8 cellular contexts compared by ENCODE assay signal in the genomic region with DNA sequence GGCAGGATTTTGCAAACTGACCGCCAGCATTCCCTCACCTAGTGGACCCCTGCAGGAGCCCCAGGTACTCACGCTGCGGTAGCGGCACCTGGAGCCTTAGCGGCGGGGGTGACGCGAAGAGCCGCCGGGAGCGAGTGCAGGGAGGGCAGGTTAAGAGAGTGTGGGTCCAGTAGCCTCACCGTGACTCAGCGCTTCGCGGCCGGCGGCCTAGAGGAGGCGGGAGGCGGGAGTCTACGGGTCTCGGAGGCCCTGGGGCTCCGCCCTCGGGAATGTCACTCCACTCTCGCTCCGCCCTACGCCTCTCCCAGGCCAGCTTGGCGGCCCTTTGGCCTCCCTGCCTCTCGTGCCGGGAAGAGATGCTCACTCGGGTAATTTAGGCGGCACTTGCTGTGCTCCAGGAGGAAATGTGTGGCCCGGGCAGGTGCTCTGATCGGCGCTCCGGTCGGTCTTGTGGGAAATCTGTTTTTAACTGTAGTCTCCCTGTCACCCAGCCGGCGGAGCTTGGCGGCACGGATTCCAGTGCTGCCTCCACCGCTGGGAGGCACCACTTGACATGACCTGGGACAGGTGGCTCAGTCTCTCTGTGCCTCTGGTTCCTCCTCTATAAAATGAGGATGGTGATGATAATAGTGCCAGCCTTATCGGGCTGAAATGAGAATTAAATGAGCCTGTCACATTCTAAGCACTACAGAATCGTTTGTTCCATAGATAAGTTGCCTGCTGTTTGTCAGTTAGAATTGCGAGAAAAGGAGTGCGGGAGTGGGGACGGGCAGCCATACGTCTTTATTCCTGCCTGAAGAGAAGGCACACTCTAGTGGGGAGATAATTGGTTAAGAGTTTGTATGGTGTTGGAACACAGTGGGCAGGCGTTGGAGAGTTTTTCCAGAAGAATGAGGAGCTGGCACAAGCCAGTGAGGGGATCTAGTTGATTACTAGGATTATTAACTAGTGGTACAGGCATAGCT. TPM values are rescaled to one million over a fixed set of nuclear protein-coding genes. Genes with fewer than 3 reads are reported as not detected.
DNase-seq lines count a peak whose midpoint lies in the region; ATAC-seq, FAIRE-seq and TF ChIP-seq lines count a peak whose summit lies in the region.

A gene (minus strand): TSS at position 216 of the 965 bp plus-strand sequence. CDS start 2,076 bp downstream, outside the sequence.

- H2AFZ ChIP-seq in OCI-LY1 (ENCODE audit: low read length): no peak within 1 kb of the TSS

- H3K36me3 ChIP-seq in OCI-LY1 (ENCODE audit: insufficient read depth, low read length) (no peaks in the 10 kb centered on the region), esophagus squamous epithelium (peaks cover 0 to 7% (median 0%) of the 10 kb centered on the region in 3 donors), muscle layer of colon (ENCODE audit: insufficient read depth, low read length) (no peaks in the 10 kb centered on the region)

- no peaks in the 10 kb centered on the region for H3K9me3 ChIP-seq in OCI-LY1 (ENCODE audit: low read length)
- no peaks in the 10 kb centered on the region for H3K9me3 ChIP-seq in esophagus squamous epithelium
- no peaks in the 10 kb centered on the region for H3K9me3 ChIP-seq in muscle layer of colon (ENCODE audit: low read length)

- no peaks in the 10 kb centered on the region for H3F3A ChIP-seq in OCI-LY1 (ENCODE audit: insufficient read depth, low read length)

- peak within 1 kb of the TSS; percentile 74 for H3K4me3 Mint-ChIP-seq in activated T-cell treated with anti-CD3 and anti-CD28 coated beads, Interleukin-2, amount 50 U/mL, for 24 hours
- peak within 1 kb of the TSS; percentile 84 for H3K4me3 Mint-ChIP-seq in stimulated activated memory B cell treated with anti-CD40 and anti-IgM and Interleukin-4, amounts not matched to agents 10 μg/mL and 1 μg/mL and 100 μg/mL, for 72 hours

- DNase-seq in DMS 273 treated with DMSO at 0.1 percent for 48 hours (lab: John Stamatoyannopoulos, UW) (peak; percentile 56), HTR-8/SVneo (ENCODE audit: insufficient read length, low spot score) (peak; percentile 74), esophagus squamous epithelium (lab: John Stamatoyannopoulos, UW) (no peak)
- peak; percentile 77 for DNase-seq in activated T-cell treated with anti-CD3 and anti-CD28 coated beads, Interleukin-2, amount 50 U/mL, for 24 hours

- peak within 1 kb of the TSS; percentile 50 for H3K4me2 ChIP-seq in OCI-LY1 (ENCODE audit: low read length)

- H3K4me3 ChIP-seq in OCI-LY1 (ENCODE audit: low read depth, low read length, poor library complexity, severe bottlenecking): peak within 1 kb of the TSS; percentile 41
- H3K4me3 ChIP-seq in esophagus squamous epithelium: peak within 1 kb of the TSS; percentile 37 to 66 (median 51)
- H3K4me3 ChIP-seq in muscle layer of colon (ENCODE audit: low read depth in 1 of 2, low read length in 2 of 2): peak within 1 kb of the TSS; percentile 11 to 57

- no peaks in the 10 kb centered on the region for H3K36me3 Mint-ChIP-seq in activated T-cell treated with anti-CD3 and anti-CD28 coated beads, Interleukin-2, amount 50 U/mL, for 24 hours (ENCODE audit: low read depth)
- H3K36me3 Mint-ChIP-seq in stimulated activated memory B cell treated with anti-CD40 and anti-IgM and Interleukin-4, amounts not matched to agents 10 μg/mL and 1 μg/mL and 100 μg/mL, for 72 hours: peaks cover 11% of the 10 kb centered on the region

- no peaks in the 10 kb centered on the region for H4K20me1 ChIP-seq in OCI-LY1 (ENCODE audit: insufficient read depth, low read length)

- no peak within 1 kb of the TSS; the same call in 1 of the 2 replicates for H3K9ac ChIP-seq in OCI-LY1 (ENCODE audit: low read length)
- H3K9ac ChIP-seq in muscle layer of colon (ENCODE audit: low read length): peak within 1 kb of the TSS; percentile 7

- H3K27me3 Mint-ChIP-seq in activated T-cell treated with anti-CD3 and anti-CD28 coated beads, Interleukin-2, amount 50 U/mL, for 24 hours: peaks cover 67% of the 10 kb centered on the region
- peaks cover 8% of the 10 kb centered on the region for H3K27me3 Mint-ChIP-seq in stimulated activated memory B cell treated with anti-CD40 and anti-IgM and Interleukin-4, amounts not matched to agents 10 μg/mL and 1 μg/mL and 100 μg/mL, for 72 hours

- WGBS in esophagus squamous epithelium, 2 donors: 32 to 36% methylated on average over 6 to 24 of the region's 48 CpGs

- peak within 1 kb of the TSS; percentile 0 for H3K27ac Mint-ChIP-seq in activated T-cell treated with anti-CD3 and anti-CD28 coated beads, Interleukin-2, amount 50 U/mL, for 24 hours
- peak within 1 kb of the TSS; percentile 82 for H3K27ac Mint-ChIP-seq in stimulated activated memory B cell treated with anti-CD40 and anti-IgM and Interleukin-4, amounts not matched to agents 10 μg/mL and 1 μg/mL and 100 μg/mL, for 72 hours

- TF ChIP-seq CTCF in OCI-LY1 (IDR thresholded peaks at IDR 0.05; ENCODE audit: low read length) (peak; percentile 20; the same call in 1 of the 2 replicates), esophagus squamous epithelium (IDR thresholded peaks at IDR 0.05) (peak in 5 of 6 experiments; percentile 15 to 45 (median 20))

- peak; percentile 80 for FAIRE-seq in HTR-8/SVneo (lab: Jason Lieb, UNC)

- H3K27me3 ChIP-seq in OCI-LY1 (ENCODE audit: insufficient read depth, low read length) (no peaks in the 10 kb centered on the region), esophagus squamous epithelium (no peaks in the 10 kb centered on the region), muscle layer of colon (ENCODE audit: control insufficient read depth in 1 of 2, insufficient read depth in 2 of 2, low read length in 2 of 2) (peaks cover 4 to 12% of the 10 kb centered on the region in 2 donors)

- H3K9me2 ChIP-seq in OCI-LY1 (ENCODE audit: low read depth, low read length): no peaks in the 10 kb centered on the region

- H3K9me3 Mint-ChIP-seq in activated T-cell treated with anti-CD3 and anti-CD28 coated beads, Interleukin-2, amount 50 U/mL, for 24 hours: no peaks in the 10 kb centered on the region
- no peaks in the 10 kb centered on the region for H3K9me3 Mint-ChIP-seq in stimulated activated memory B cell treated with anti-CD40 and anti-IgM and Interleukin-4, amounts not matched to agents 10 μg/mL and 1 μg/mL and 100 μg/mL, for 72 hours

- H3K4me1 ChIP-seq in OCI-LY1 (ENCODE audit: insufficient read depth, low read length, severe bottlenecking) (peaks cover 6% of the 10 kb centered on the region), esophagus squamous epithelium (peaks cover 0 to 34% (median 5%) of the 10 kb centered on the region in 3 donors), muscle layer of colon (ENCODE audit: insufficient read depth, low read length) (peaks cover 10% of the 10 kb centered on the region)

- H3K27ac ChIP-seq in OCI-LY1 (ENCODE audit: low read depth, low read length, poor library complexity, severe bottlenecking) (no peak within 1 kb of the TSS), esophagus squamous epithelium (peak within 1 kb of the TSS; percentile 80 to 85 (median 83)), muscle layer of colon (ENCODE audit: low read depth, low read length) (no peak within 1 kb of the TSS)

- peak; percentile 96 for ATAC-seq in GM21423 (IDR thresholded peaks at IDR 0.05; ENCODE audit: unreplicated experiment)
- peak; percentile 93 for ATAC-seq in stimulated activated memory B cell treated with anti-CD40 and anti-IgM and Interleukin-4, amounts not matched to agents 10 μg/mL and 1 μg/mL and 100 μg/mL, for 72 hours

- peaks cover 12% of the 10 kb centered on the region for H3K4me1 Mint-ChIP-seq in activated T-cell treated with anti-CD3 and anti-CD28 coated beads, Interleukin-2, amount 50 U/mL, for 24 hours (ENCODE audit: low read depth)
- peaks cover 18% of the 10 kb centered on the region for H3K4me1 Mint-ChIP-seq in stimulated activated memory B cell treated with anti-CD40 and anti-IgM and Interleukin-4, amounts not matched to agents 10 μg/mL and 1 μg/mL and 100 μg/mL, for 72 hours

- TF ChIP-seq POLR2A in esophagus squamous epithelium (IDR thresholded peaks at IDR 0.05): peak in 2 of 4 donors; percentile 42 to 71

- intact Hi-C loops in esophagus squamous epithelium (cut with DNase I): no loop called here

- H3K79me2 ChIP-seq in OCI-LY1 (ENCODE audit: insufficient read depth, low read length): no peaks in the 10 kb centered on the region

RNA-seq across cellular contexts. Expression of the gene that starts here (rescaled TPM):
- total RNA-seq in esophagus squamous epithelium: 10 to 100 TPM; 22.1 to 56.3 (median 32.5) TPM

Comparison
In these comparisons a context has a peak if more than half of its experiments do, and no peak if none do; other contexts are left out.
1. H3K27ac ChIP-seq: peak in esophagus squamous epithelium (4 of 4); none in OCI-LY1 (single experiment) and muscle layer of colon (single experiment).
2. Peak in every context shown above with its lines, with median percentiles within 50 percentile points of each other: H3K4me3 ChIP-seq.